25 cellular contexts compared by ENCODE assay signal in genomic region chr6:145067430-145067829, GRCh38.
A peak's percentile ranks its signal among the peaks of the same experiment; 100 is the strongest.
DNase-seq lines count a peak whose midpoint lies in the region; ATAC-seq, FAIRE-seq and TF ChIP-seq lines count a peak whose summit lies in the region.
"Had no signal": no experiment of that assay in that cellular context is flagged by ENCODE, and none has a peak within 500 bp of the region (broad histone marks: within the 10 kb centered on the region; RNA-seq: fewer than 3 reads in every experiment).

No MANE protein-coding gene starts in this region.

- in situ Hi-C loops in Caki2 (cut with HindIII; ENCODE audit: low pct_unique_long_range_greater_than_20kb, low sequenced_read_pairs) = no loop called here

- POLR2A ChIA-PET in PC-3 (lab: Charles Lee; ENCODE audit: unreplicated experiment) (interaction anchor here (0.5 kb wide), 1 partner anchor 934 kb away, joined by 3 read pairs; no protein-coding TSS in a partner anchor), endothelial cell of umbilical vein (lab: Charles Lee) (no interaction called here)

- H3K27ac ChIP-seq in PC-3 (ENCODE audit: low read length) (peak overlapping the region; percentile 44; the same call in 1 of the 2 replicates), endothelial cell of umbilical vein (ENCODE audit: insufficient read depth, low read depth, low read length) (no peak overlapping the region)
- H3K27ac ChIP-seq: heart left ventricle, left ventricle myocardium inferior, tibial artery had no signal

- H3K4me3 ChIP-seq in PC-3 (ENCODE audit: low read length) (no peak overlapping the region), endothelial cell of umbilical vein (replicated peaks in 1 of 3; ENCODE audit: insufficient read depth in 1 of 3, low read depth in 1 of 3, low read length in 3 of 3) (no peak overlapping the region)
- H3K4me3 ChIP-seq: heart left ventricle, left ventricle myocardium inferior, tibial artery had no signal

- FAIRE-seq in endothelial cell of umbilical vein (lab: Jason Lieb, UNC) = no peak

- peak; percentile 30 for DNase-seq in Caki2 (ENCODE audit: low read depth)
- peak; percentile 61 for DNase-seq in PC-3
- no peak for DNase-seq in endothelial cell of umbilical vein (ENCODE audit: low read depth, low spot score)
- DNase-seq in lung microvascular endothelial cell (ENCODE audit: low read depth in 2 of 2) = peak; percentile 13 to 38
- DNase-seq in central memory CD4-positive, alpha-beta T cell = no peak
- DNase-seq in SW 1271 (lab: John Stamatoyannopoulos, UW) = no peak
- DNase-seq in DMS79 treated with DMSO at 0.1 percent for 48 hours (lab: John Stamatoyannopoulos, UW) = no peak
- DNase-seq: activated CD4-positive, alpha-beta T cell treated with anti-CD3 and anti-CD28 coated beads for 48 hours; activated effector memory CD4-positive, alpha-beta T cell treated with Interleukin-2 at 50 U/mL for 16 hours; activated naive CD8-positive, alpha-beta T cell treated with anti-CD3 and anti-CD28 coated beads, Interleukin-2, amount 50 U/mL, for 24 hours; caudate nucleus; CD8-positive, alpha-beta T cell; heart left ventricle; left ventricle myocardium inferior; MM.1S; NCI-H1436 treated with DMSO at 0.1 percent for 48 hours; NCI-H2171 treated with DMSO at 0.1 percent for 48 hours; NCI-H69; posterior cingulate gyrus; stimulated activated naive CD4-positive, alpha-beta T cell treated with Interleukin-2 at 50 U/mL for 16 hours; T-helper 1 cell; tibial artery had no signal

- H3K27me3 ChIP-seq in PC-3 (ENCODE audit: low read length) (no peaks in the 10 kb centered on the region), endothelial cell of umbilical vein (ENCODE audit: control insufficient read depth in 2 of 2, insufficient read depth in 2 of 2, low read length in 2 of 2) (peaks cover 2 to 3% of the 10 kb centered on the region in 2 experiments)
- H3K27me3 ChIP-seq: heart left ventricle, tibial artery had no signal

- TF ChIP-seq CTCF in PC-3 (conservative IDR thresholded peaks at IDR 0.05; ENCODE audit: low read depth, low read length) (no peak), endothelial cell of umbilical vein (IDR thresholded peaks at IDR 0.05; ENCODE audit: extremely low read depth in 1 of 2, insufficient read depth in 1 of 2, low read depth in 1 of 2, low read length in 2 of 2) (no peak)

- H3K4me2 ChIP-seq in PC-3 (ENCODE audit: low read length) (no peak overlapping the region), endothelial cell of umbilical vein (ENCODE audit: insufficient read depth, low read length) (no peak overlapping the region)

- H4K20me1 ChIP-seq in PC-3 (ENCODE audit: low read length) (no peaks in the 10 kb centered on the region), endothelial cell of umbilical vein (replicated peaks; ENCODE audit: control insufficient read depth, extremely low read depth, insufficient read depth, low read length) (no peaks in the 10 kb centered on the region)

- CTCF ChIA-PET in PC-3 (lab: Charles Lee) = no interaction called here
- CTCF ChIA-PET in endothelial cell of umbilical vein (lab: Charles Lee) = no interaction called here

- no TSS peak for BruUV-seq in PC-3 (replicated peaks; lab: Mats Ljungman, UMichigan)
- no TSS peak for BruUV-seq in endothelial cell of umbilical vein (replicated peaks; lab: Mats Ljungman, UMichigan)

- H3K79me2 ChIP-seq in PC-3 (ENCODE audit: low read length) (no peaks in the 10 kb centered on the region), endothelial cell of umbilical vein (ENCODE audit: control insufficient read depth, insufficient read depth, low read length) (no peaks in the 10 kb centered on the region)

- H3K4me1 ChIP-seq in PC-3 (ENCODE audit: insufficient read depth, low read length) (peaks cover 42% of the 10 kb centered on the region), endothelial cell of umbilical vein (ENCODE audit: control insufficient read depth, extremely low read depth, insufficient read depth, low read length) (no peaks in the 10 kb centered on the region)
- H3K4me1 ChIP-seq: heart left ventricle, left ventricle myocardium inferior, tibial artery had no signal

- ATAC-seq in PC-3 = peak; percentile 64
- ATAC-seq in GM21360 (IDR thresholded peaks at IDR 0.05; ENCODE audit: unreplicated experiment) = no peak
- ATAC-seq: activated naive CD8-positive, alpha-beta T cell treated with anti-CD3 and anti-CD28 coated beads, Interleukin-2, amount 50 U/mL, for 24 hours; CD8-positive, alpha-beta T cell; esophagus mucosa; heart left ventricle; Right ventricle myocardium inferior had no signal

- dilution Hi-C loops in endothelial cell of umbilical vein (cut with MboI; ENCODE audit: extremely low pct_ligation_motif_present, low sequenced_read_pairs) = no loop called here

- H3K9me3 ChIP-seq in PC-3 (ENCODE audit: low read length) (no peaks in the 10 kb centered on the region), endothelial cell of umbilical vein (replicated peaks; ENCODE audit: control insufficient read depth, insufficient read depth, low read length) (no peaks in the 10 kb centered on the region)
- H3K9me3 ChIP-seq: tibial artery had no signal

- no peaks in the 10 kb centered on the region for H3K9me2 ChIP-seq in PC-3 (replicated peaks; ENCODE audit: low read length)

- no peaks in the 10 kb centered on the region for H3K36me3 ChIP-seq in PC-3 (ENCODE audit: low read depth, low read length)
- no peaks in the 10 kb centered on the region for H3K36me3 ChIP-seq in endothelial cell of umbilical vein (ENCODE audit: control insufficient read depth in 2 of 2, extremely low read depth in 1 of 2, insufficient read depth in 2 of 2, low read length in 2 of 2)
- H3K36me3 ChIP-seq: heart left ventricle, left ventricle myocardium inferior, tibial artery had no signal

- H3K9me1 ChIP-seq in endothelial cell of umbilical vein (replicated peaks; ENCODE audit: control insufficient read depth, extremely low read depth, insufficient read depth, low read length) = no peaks in the 10 kb centered on the region

- no peak overlapping the region for H3K9ac ChIP-seq in PC-3 (ENCODE audit: low read length)
- no peak overlapping the region for H3K9ac ChIP-seq in endothelial cell of umbilical vein (replicated peaks; ENCODE audit: extremely low read depth, insufficient read depth, low read length)

- peaks cover 3% of the 10 kb centered on the region for H3F3A ChIP-seq in PC-3 (ENCODE audit: low read length, unreplicated experiment)

- no peak overlapping the region for H2AFZ ChIP-seq in PC-3 (ENCODE audit: low read length)
- no peak overlapping the region for H2AFZ ChIP-seq in endothelial cell of umbilical vein (ENCODE audit: low read depth, low read length)

- no peak for TF ChIP-seq POLR2A in endothelial cell of umbilical vein (IDR thresholded peaks at IDR 0.05; ENCODE audit: low read depth, low read length)

- intact Hi-C loops in PC-3 (cut with micrococcal nuclease) = no loop called here
- intact Hi-C loops in endothelial cell of umbilical vein (cut with micrococcal nuclease) = no loop called here

TF ChIP-seq in endothelial cell of umbilical vein, 7 proteins besides CTCF, POLR2A, EP300 and RAD21:
- TF ChIP-seq EZH2 (IDR thresholded peaks at IDR 0.05; ENCODE audit: borderline replicate concordance, low read depth, low read length, severe bottlenecking) (no peak), FOS (IDR thresholded peaks at IDR 0.05; ENCODE audit: borderline replicate concordance, insufficient read depth, low read length) (peak; percentile 3)

Comparison
In these comparisons a context has a peak if more than half of its experiments do, and no peak if none do; other contexts are left out.
1. DNase-seq: peak in Caki2 (single experiment), PC-3 (single experiment) and lung microvascular endothelial cell (2 of 2); none in endothelial cell of umbilical vein (single experiment), central memory CD4-positive, alpha-beta T cell (single experiment), SW 1271 (0 of 2) and DMS79 treated with DMSO at 0.1 percent for 48 hours (single experiment).